ENCODE assay signal across 9 cellular contexts in the genomic region with DNA sequence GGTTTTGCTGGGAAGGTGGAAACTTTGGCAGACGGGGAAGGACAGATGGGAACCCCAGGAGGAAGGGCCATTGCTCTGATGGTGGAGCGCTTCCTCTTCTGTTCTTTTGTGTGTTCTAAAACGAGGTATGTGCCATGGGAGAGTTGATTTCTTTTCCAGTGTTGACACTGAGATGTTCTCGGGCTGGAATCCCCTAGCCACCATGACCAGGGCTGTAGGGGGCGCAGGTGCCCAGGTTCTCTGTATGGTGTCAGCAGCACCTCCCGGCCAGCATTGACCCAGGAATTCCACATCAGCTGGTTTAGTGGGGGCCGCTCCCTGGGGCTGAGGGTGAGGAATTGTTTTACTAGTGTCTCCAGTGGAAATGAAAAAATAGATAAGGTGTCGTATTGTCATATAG. TPM values are rescaled to one million over a fixed set of nuclear protein-coding genes. Genes with fewer than 3 reads are reported as not detected.
DNase-seq lines count a peak whose midpoint lies in the region; ATAC-seq, FAIRE-seq and TF ChIP-seq lines count a peak whose summit lies in the region.
"Had no signal": no experiment of that assay in that cellular context is flagged by ENCODE, and none has a peak within 500 bp of the region (broad histone marks: within the 10 kb centered on the region; RNA-seq: fewer than 3 reads in every experiment).

No MANE protein-coding gene starts in this region.

- H4K8ac ChIP-seq in H1 (ENCODE audit: extremely low read depth, insufficient read depth, low read length), result no peak overlapping the region

- H3K4me3 Mint-ChIP-seq in activated CD4-positive, alpha-beta memory T cell treated with anti-CD3 and anti-CD28 coated beads, Interleukin-2, amount 10 ng/mL, durations not matched to agents 7 days and 5 days, result peak overlapping the region; percentile 34
- H3K4me3 Mint-ChIP-seq in activated CD4-positive, alpha-beta memory T cell treated with anti-CD3 and anti-CD28 coated beads for 36 hours, result no peak overlapping the region
- H3K4me3 Mint-ChIP-seq in stimulated activated naive B cell treated with anti-CD40 and anti-IgM and Interleukin-4, amounts not matched to agents 10 μg/mL and 1 μg/mL and 100 μg/mL, for 72 hours, result peak overlapping the region; percentile 64 to 81

- no peak overlapping the region for H2AFZ ChIP-seq in H1 (ENCODE audit: low read length)

- no peak overlapping the region for H2BK15ac ChIP-seq in H1 (ENCODE audit: low read length)

- no peaks in the 10 kb centered on the region for H3K79me2 ChIP-seq in H1 (ENCODE audit: control insufficient read depth in 1 of 2, insufficient read depth in 2 of 2, low read length in 2 of 2)

- peaks cover 0 to 6% of the 10 kb centered on the region in 2 experiments; a peak in 1 of 4 replicates for H3K9me3 ChIP-seq in H1 (ENCODE audit: insufficient read depth in 2 of 2, low read depth in 1 of 2, low read length in 1 of 2)

- no peak overlapping the region for H2BK20ac ChIP-seq in H1 (ENCODE audit: low read length)

- no peaks in the 10 kb centered on the region for H3K27me3 ChIP-seq in H1 (replicated peaks in 1 of 4; ENCODE audit: control insufficient read depth in 3 of 4, extremely low read depth in 1 of 4, insufficient read depth in 3 of 4, low read length in 3 of 4)

- H4K5ac ChIP-seq in H1 (ENCODE audit: insufficient read length, low read depth, low read length), result no peak overlapping the region

- no peak overlapping the region for H2BK5ac ChIP-seq in H1 (ENCODE audit: low read depth, low read length)

- no peak overlapping the region for H3K4ac ChIP-seq in H1 (replicated peaks; ENCODE audit: insufficient read length, low read depth, low read length)

- H3K23me2 ChIP-seq in H1 (ENCODE audit: low read depth, low read length), result no peaks in the 10 kb centered on the region; the same call in 1 of the 2 replicates

- H3K4me2 ChIP-seq in H1 (ENCODE audit: insufficient read depth in 1 of 2, low read depth in 2 of 2, low read length in 2 of 2), result peak overlapping the region; percentile 44 to 65

- H3K27me3 Mint-ChIP-seq in activated CD4-positive, alpha-beta memory T cell treated with anti-CD3 and anti-CD28 coated beads, Interleukin-2, amount 10 ng/mL, durations not matched to agents 7 days and 5 days, result peaks cover 2% of the 10 kb centered on the region
- no peaks in the 10 kb centered on the region for H3K27me3 Mint-ChIP-seq in activated CD4-positive, alpha-beta memory T cell treated with anti-CD3 and anti-CD28 coated beads for 36 hours
- no peaks in the 10 kb centered on the region for H3K27me3 Mint-ChIP-seq in stimulated activated naive B cell treated with anti-CD40 and anti-IgM and Interleukin-4, amounts not matched to agents 10 μg/mL and 1 μg/mL and 100 μg/mL, for 72 hours

- no peaks in the 10 kb centered on the region for H4K20me1 ChIP-seq in H1 (replicated peaks in 1 of 2; ENCODE audit: control insufficient read depth in 1 of 2, insufficient read depth in 2 of 2, low read length in 2 of 2)

- no peak overlapping the region for H3K23ac ChIP-seq in H1 (ENCODE audit: insufficient read length)

- no peak overlapping the region for H3K14ac ChIP-seq in H1 (ENCODE audit: insufficient read length)

- no peak overlapping the region for H3K27ac ChIP-seq in H1 (ENCODE audit: low read depth, low read length)

- H4K91ac ChIP-seq in H1 (replicated peaks; ENCODE audit: insufficient read length, low read length), result no peak overlapping the region

- TF ChIP-seq EP300 in H1 (IDR thresholded peaks at IDR 0.05; ENCODE audit: borderline replicate concordance in 1 of 2, low read depth in 2 of 2, low read length in 2 of 2), result no peak

- TF ChIP-seq CTCF in H1 (IDR thresholded peaks at IDR 0.05; ENCODE audit: control extremely low read depth in 1 of 3, insufficient read depth in 1 of 3, low read depth in 1 of 3, low read length in 3 of 3), result peak in 2 of 3 experiments; percentile 61 to 74; a peak in 3 of 4 replicates

- no peak overlapping the region for H3K9ac ChIP-seq in H1 (replicated peaks in 1 of 4; ENCODE audit: extremely low read depth in 1 of 4, low read depth in 3 of 4, low read length in 3 of 4)

- CTCF ChIA-PET in activated CD4-positive, alpha-beta memory T cell treated with anti-CD3 and anti-CD28 coated beads, Interleukin-2, amount 10 ng/mL, durations not matched to agents 7 days and 5 days (lab: Charles Lee), result interaction anchor here (0.8 to 3.2 kb wide), 12 partner anchors 21 to 325 kb away, joined by 3 to 35 read pairs (median 4); partner anchors contain the start of gene ACAD9
- CTCF ChIA-PET in activated CD4-positive, alpha-beta memory T cell treated with anti-CD3 and anti-CD28 coated beads for 36 hours (lab: Charles Lee), result interaction anchor here (0.9 to 4.1 kb wide), 22 partner anchors 11 to 421 kb away, joined by 3 to 43 read pairs (median 4); partner anchors contain the start of genes ACAD9 and RPN1
- CTCF ChIA-PET in H1 (lab: Charles Lee; ENCODE audit: partially characterized antibody), result interaction anchor here (0.6 to 4.0 kb wide), 29 partner anchors 11 to 278 kb away, joined by 3 to 31 read pairs (median 4); no protein-coding TSS in a partner anchor

- H3K4me1 ChIP-seq in H1 (replicated peaks in 1 of 4; ENCODE audit: control insufficient read depth in 3 of 4, insufficient read depth in 4 of 4, low read length in 3 of 4), result peaks cover 0 to 11% (median 9%) of the 10 kb centered on the region in 4 experiments; a peak in 4 of 7 replicates

- H3K27ac Mint-ChIP-seq in activated CD4-positive, alpha-beta memory T cell treated with anti-CD3 and anti-CD28 coated beads, Interleukin-2, amount 10 ng/mL, durations not matched to agents 7 days and 5 days, result peak overlapping the region; percentile 4
- no peak overlapping the region for H3K27ac Mint-ChIP-seq in activated CD4-positive, alpha-beta memory T cell treated with anti-CD3 and anti-CD28 coated beads for 36 hours
- H3K27ac Mint-ChIP-seq in stimulated activated naive B cell treated with anti-CD40 and anti-IgM and Interleukin-4, amounts not matched to agents 10 μg/mL and 1 μg/mL and 100 μg/mL, for 72 hours, result no peak overlapping the region

- H3K79me1 ChIP-seq in H1 (ENCODE audit: low read depth, low read length), result no peaks in the 10 kb centered on the region

- no peak for TF ChIP-seq POLR2A in H1 (IDR thresholded peaks at IDR 0.05; ENCODE audit: control extremely low read depth in 1 of 2, low read depth in 2 of 2, low read length in 2 of 2)

- H3K56ac ChIP-seq in H1 (replicated peaks; ENCODE audit: insufficient read length, low read depth, low read length), result no peak overlapping the region

- H2AK5ac ChIP-seq in H1 (ENCODE audit: low read depth, low read length), result no peak overlapping the region

- H3K36me3 Mint-ChIP-seq in activated CD4-positive, alpha-beta memory T cell treated with anti-CD3 and anti-CD28 coated beads, Interleukin-2, amount 10 ng/mL, durations not matched to agents 7 days and 5 days (ENCODE audit: low read depth), result no peaks in the 10 kb centered on the region
- no peaks in the 10 kb centered on the region for H3K36me3 Mint-ChIP-seq in activated CD4-positive, alpha-beta memory T cell treated with anti-CD3 and anti-CD28 coated beads for 36 hours
- no peaks in the 10 kb centered on the region for H3K36me3 Mint-ChIP-seq in stimulated activated naive B cell treated with anti-CD40 and anti-IgM and Interleukin-4, amounts not matched to agents 10 μg/mL and 1 μg/mL and 100 μg/mL, for 72 hours

- H3K4me3 ChIP-seq in H1 (ENCODE audit: extremely low read depth in 1 of 4, insufficient read depth in 2 of 4, low read depth in 3 of 4, low read length in 4 of 4), result peak overlapping the region in 1 of 4 experiments; percentile 49; a peak in 3 of 8 replicates

- H2BK12ac ChIP-seq in H1 (ENCODE audit: low read depth, low read length), result no peak overlapping the region

- POLR2A ChIA-PET in activated CD4-positive, alpha-beta memory T cell treated with anti-CD3 and anti-CD28 coated beads, Interleukin-2, amount 10 ng/mL, durations not matched to agents 7 days and 5 days (lab: Charles Lee), result interaction anchor here (0.7 to 3.3 kb wide), 4 partner anchors 33 to 227 kb away, joined by 3 to 22 read pairs (median 4); partner anchors contain the start of genes ACAD9 and RAB7A
- POLR2A ChIA-PET in activated CD4-positive, alpha-beta memory T cell treated with anti-CD3 and anti-CD28 coated beads for 36 hours (lab: Charles Lee), result interaction anchor here (0.6 to 1.6 kb wide), 2 partner anchors 56 to 249 kb away, joined by 3 to 4 read pairs; no protein-coding TSS in a partner anchor
- POLR2A ChIA-PET in H1 (lab: Charles Lee; ENCODE audit: partially characterized antibody), result interaction anchor here (1.3 kb wide), 1 partner anchor 33 kb away, joined by 3 read pairs; no protein-coding TSS in a partner anchor

- H3K18ac ChIP-seq in H1 (ENCODE audit: extremely low read depth, low read length), result no peak overlapping the region

- intact Hi-C loops in activated CD4-positive, alpha-beta memory T cell treated with anti-CD3 and anti-CD28 coated beads for 36 hours (cut with micrococcal nuclease), result loop anchor here (5.0 kb wide), 1 partner anchor 43 kb away; no protein-coding TSS in a partner anchor

- FAIRE-seq in H1 (lab: Jason Lieb, UNC), result no peak
- FAIRE-seq: keratinocyte had no signal

- TF ChIP-seq RAD21 in H1 (IDR thresholded peaks at IDR 0.05 in 1 of 2, conservative IDR thresholded peaks at IDR 0.05 in 1 of 2; ENCODE audit: low read depth in 2 of 2, low read length in 2 of 2), result peak in 1 of 2 experiments; percentile 45; a peak in 2 of 4 replicates

- H2BK120ac ChIP-seq in H1 (replicated peaks; ENCODE audit: low read depth, low read length), result no peak overlapping the region

- no peaks in the 10 kb centered on the region for H3K36me3 ChIP-seq in H1 (ENCODE audit: control insufficient read depth in 2 of 4, insufficient read depth in 4 of 4, low read length in 3 of 4)

- ATAC-seq in stimulated activated naive B cell treated with anti-CD40 and anti-IgM and Interleukin-4, amounts not matched to agents 10 μg/mL and 1 μg/mL and 100 μg/mL, for 72 hours (replicated peaks), result no peak
- ATAC-seq in HG02623 (IDR thresholded peaks at IDR 0.05; ENCODE audit: unreplicated experiment) (no peak), HG03342 (IDR thresholded peaks at IDR 0.05; ENCODE audit: unreplicated experiment) (no peak), GM18519 (IDR thresholded peaks at IDR 0.05; ENCODE audit: low FRiP score, unreplicated experiment) (no peak)

- no peaks in the 10 kb centered on the region for H3K9me3 Mint-ChIP-seq in activated CD4-positive, alpha-beta memory T cell treated with anti-CD3 and anti-CD28 coated beads, Interleukin-2, amount 10 ng/mL, durations not matched to agents 7 days and 5 days
- no peaks in the 10 kb centered on the region for H3K9me3 Mint-ChIP-seq in activated CD4-positive, alpha-beta memory T cell treated with anti-CD3 and anti-CD28 coated beads for 36 hours
- H3K9me3 Mint-ChIP-seq in stimulated activated naive B cell treated with anti-CD40 and anti-IgM and Interleukin-4, amounts not matched to agents 10 μg/mL and 1 μg/mL and 100 μg/mL, for 72 hours, result no peaks in the 10 kb centered on the region

- H3K4me1 Mint-ChIP-seq in activated CD4-positive, alpha-beta memory T cell treated with anti-CD3 and anti-CD28 coated beads, Interleukin-2, amount 10 ng/mL, durations not matched to agents 7 days and 5 days, result peaks cover 16% of the 10 kb centered on the region
- H3K4me1 Mint-ChIP-seq in activated CD4-positive, alpha-beta memory T cell treated with anti-CD3 and anti-CD28 coated beads for 36 hours (ENCODE audit: low read depth), result peaks cover 18% of the 10 kb centered on the region
- H3K4me1 Mint-ChIP-seq in stimulated activated naive B cell treated with anti-CD40 and anti-IgM and Interleukin-4, amounts not matched to agents 10 μg/mL and 1 μg/mL and 100 μg/mL, for 72 hours, result peaks cover 20% of the 10 kb centered on the region in 2 donors

- WGBS in H1 (ENCODE audit: extremely low coverage in 1 of 2, insufficient coverage in 1 of 2, insufficient read length in 1 of 2, insufficient replicate concordance in 2 of 2, low coverage in 1 of 2, low lambda C conversion rate in 2 of 2, missing lambda C conversion rate in 1 of 2), 2 experiments, result 56% methylated on average over 8 of the region's 8 CpGs; no CpG with 5 or more reads in 1 of the 2 experiments

- DNase-seq in activated CD4-positive, alpha-beta memory T cell treated with anti-CD3 and anti-CD28 coated beads, Interleukin-2, amount 10 ng/mL, durations not matched to agents 7 days and 5 days, result no peak
- no peak for DNase-seq in activated CD4-positive, alpha-beta memory T cell treated with anti-CD3 and anti-CD28 coated beads for 36 hours
- DNase-seq in NCI-H146 treated with DMSO at 0.1 percent for 48 hours (lab: John Stamatoyannopoulos, UW; ENCODE audit: unreplicated experiment), result peak; percentile 52
- peak in 1 of 2 experiments; percentile 69 for DNase-seq in H1 (ENCODE audit: low read depth in 1 of 2, low spot score in 2 of 2)
- DNase-seq in stimulated activated naive B cell treated with anti-CD40 and anti-IgM and Interleukin-4, amounts not matched to agents 10 μg/mL and 1 μg/mL and 100 μg/mL, for 72 hours, result no peak

RNA-seq across cellular contexts. Expression of gene ACAD9, which starts 34.3 kb away (rescaled TPM):
- 10 to 100 TPM; 42.7 to 48.4 TPM for total RNA-seq in activated CD4-positive, alpha-beta memory T cell treated with anti-CD3 and anti-CD28 coated beads, Interleukin-2, amount 10 ng/mL, durations not matched to agents 7 days and 5 days
- 10 to 100 TPM; 45.3 to 45.5 TPM for total RNA-seq in activated CD4-positive, alpha-beta memory T cell treated with anti-CD3 and anti-CD28 coated beads for 36 hours
- total RNA-seq in H1 (2021; fragmentation: NEBNext Ultra II Directional; extraction: Animal tissue kit (Norgen Biotek cat#: 25700)), result 28.9 and 32.8 TPM in 2 replicates
- polyA plus RNA-seq in H1 (2011; rRNA removed), result 27.5 and 35.1 TPM in 2 replicates
- 33.2 TPM for polyA plus RNA-seq in H1 (2011; cell fraction: cytosol; rRNA removed)
- 74.1 TPM for polyA plus RNA-seq in H1 (2011; cell fraction: nucleus; rRNA removed)
- polyA plus RNA-seq in H1 (2012, experiment 1 of 2), result 17.7 to 25.6 TPM (median 24.2 TPM) in 4 replicates
- 11.8 TPM for polyA plus RNA-seq in H1 (2012, experiment 2 of 2)
- 16.7 TPM for polyA plus RNA-seq in H1 (2013, experiment 1 of 2)
- 17.5 TPM for polyA plus RNA-seq in H1 (2013, experiment 2 of 2)
- polyA minus RNA-seq in H1 (2011; rRNA and poly(A)+ RNA removed), result 36.4 and 37.2 TPM in 2 replicates
- 21.8 TPM for polyA minus RNA-seq in H1 (2011; cell fraction: cytosol; rRNA and poly(A)+ RNA removed)
- 78.1 TPM for polyA minus RNA-seq in H1 (2011; cell fraction: nucleus; rRNA and poly(A)+ RNA removed)
